Comparison of ENCODE assay signal across 8 cellular contexts in genomic region chr21:17513214-17514123, GRCh38. TPM values are rescaled to one million over a fixed set of nuclear protein-coding genes. Genes with fewer than 3 reads are reported as not detected.
DNase-seq lines count a peak whose midpoint lies in the region; ATAC-seq and TF ChIP-seq lines count a peak whose summit lies in the region.

No MANE protein-coding gene starts in this region.

- H3K36me3 Mint-ChIP-seq in chondrocyte (ENCODE audit: low read depth) = no peaks in the 10 kb centered on the region

- H3K27me3 Mint-ChIP-seq in chondrocyte (ENCODE audit: low read depth) = peaks cover 56% of the 10 kb centered on the region

- no peaks in the 10 kb centered on the region for H3K9me3 Mint-ChIP-seq in chondrocyte (ENCODE audit: low read depth)

- peak overlapping the region; percentile 78 for H3K4me3 Mint-ChIP-seq in chondrocyte (ENCODE audit: unreplicated experiment)

- H3K27ac ChIP-seq in C4-2B (peak overlapping the region; percentile 84), VCaP (peak overlapping the region; percentile 97)

- H3K4me1 Mint-ChIP-seq in chondrocyte (ENCODE audit: low read depth) = peaks cover 14% of the 10 kb centered on the region

- H3K27ac Mint-ChIP-seq in chondrocyte (ENCODE audit: unreplicated experiment) = no peak overlapping the region

- DNase-seq in HS-5 (ENCODE audit: low read depth) (peak; percentile 2), chondrocyte (ENCODE audit: low spot score) (no peak), left kidney (ENCODE audit: low read depth, low spot score) (peak; percentile 71)
- peak; percentile 14 for DNase-seq in stimulated activated CD4-positive, alpha-beta T cell treated with anti-CD3 and anti-CD28 coated beads, Interleukin-4, amount 100 ng/mL, for 24 hours

- ATAC-seq in GM19467 (IDR thresholded peaks at IDR 0.05; ENCODE audit: unreplicated experiment) (peak; percentile 10), HG03280 (IDR thresholded peaks at IDR 0.05; ENCODE audit: unreplicated experiment) (no peak)

- TF ChIP-seq CTCF in C4-2B (conservative IDR thresholded peaks at IDR 0.05) (peak; percentile 21), VCaP (conservative IDR thresholded peaks at IDR 0.05) (peak; percentile 54), chondrocyte (IDR thresholded peaks at IDR 0.05) (peak; percentile 23)

RNA-seq across cellular contexts. Expression of gene CXADR, which starts 0.6 kb away (rescaled TPM):
- total RNA-seq in chondrocyte = 0.08 to 0.75 TPM (median 0.17 TPM) in 3 replicates
